In the genomic region with DNA sequence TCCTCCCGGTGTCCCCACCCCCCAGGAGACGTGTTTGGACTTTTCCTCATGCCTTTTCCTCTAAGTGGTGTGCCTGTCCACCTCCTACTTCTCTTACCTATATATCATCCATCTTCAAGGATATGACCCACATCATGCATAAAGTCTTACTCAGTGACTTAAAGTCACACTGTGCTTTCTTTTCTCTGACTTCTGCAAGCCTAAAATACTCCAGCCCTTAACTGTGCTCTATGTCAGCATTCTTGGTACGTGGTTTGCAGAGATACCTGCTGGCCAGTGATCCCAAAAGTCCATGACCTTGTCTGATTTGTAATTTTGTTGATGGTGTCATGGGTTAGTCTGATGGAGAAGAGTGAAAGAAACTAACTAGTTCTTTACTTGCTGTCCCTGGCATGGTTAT, we compare ENCODE assay signal across 19 cellular contexts.
A peak's percentile ranks its signal among the peaks of the same experiment; 100 is the strongest.
DNase-seq lines count a peak whose midpoint lies in the region; TF ChIP-seq lines count a peak whose summit lies in the region.
"Had no signal": no experiment of that assay in that cellular context is flagged by ENCODE, and none has a peak within 500 bp of the region (broad histone marks: within the 10 kb centered on the region; RNA-seq: fewer than 3 reads in every experiment).

No MANE protein-coding gene starts in this region.

- H3K27me3 ChIP-seq in mammary epithelial cell (ENCODE audit: insufficient read depth, low read length), result no peaks in the 10 kb centered on the region
- no peaks in the 10 kb centered on the region for H3K27me3 ChIP-seq in left ventricle myocardium inferior (ENCODE audit: low read depth)
- H3K27me3 ChIP-seq: BLaER1 had no signal

- H3K4me3 ChIP-seq in mammary epithelial cell (replicated peaks in 1 of 3; ENCODE audit: insufficient read depth in 1 of 3, low read depth in 2 of 3, low read length in 3 of 3) (no peak overlapping the region), left ventricle myocardium inferior (no peak overlapping the region)
- H3K4me3 ChIP-seq: BLaER1, GM23338, HAP-1 had no signal

- H3K27ac ChIP-seq in mammary epithelial cell (ENCODE audit: insufficient read depth, low read depth, low read length) (no peak overlapping the region), left ventricle myocardium inferior (replicated peaks) (no peak overlapping the region)
- H3K27ac ChIP-seq: 22Rv1, BLaER1, C4-2B had no signal

- H3K9ac ChIP-seq in mammary epithelial cell (ENCODE audit: insufficient read depth, low read length), result no peak overlapping the region
- H3K9ac ChIP-seq: BLaER1 had no signal

- TF ChIP-seq CTCF in MCF 10A (IDR thresholded peaks at IDR 0.05; ENCODE audit: unreplicated experiment), result no peak
- no peak for TF ChIP-seq CTCF in mammary epithelial cell (conservative IDR thresholded peaks at IDR 0.05 in 1 of 2, IDR thresholded peaks at IDR 0.05 in 1 of 2; ENCODE audit: extremely low read depth in 1 of 2, insufficient read depth in 1 of 2, low read depth in 1 of 2, low read length in 2 of 2)
- no peak for TF ChIP-seq CTCF in left ventricle myocardium inferior (IDR thresholded peaks at IDR 0.05; ENCODE audit: borderline replicate concordance)

- no peak overlapping the region for H3K4me2 ChIP-seq in mammary epithelial cell (ENCODE audit: insufficient read depth, low read depth, low read length)
- H3K4me2 ChIP-seq: BLaER1, GM23338 had no signal

- no peak overlapping the region for H3K4me3 Mint-ChIP-seq in MCF 10A (ENCODE audit: unreplicated experiment)
- H3K4me3 Mint-ChIP-seq: B cell; CD4-positive, CD25-positive, alpha-beta regulatory T cell; CD8-positive, alpha-beta T cell; GM23338; HFFc6 had no signal

- intact Hi-C loops in MCF 10A (cut with micrococcal nuclease), result no loop called here
- intact Hi-C loops in mammary epithelial cell (cut with micrococcal nuclease), result no loop called here
- intact Hi-C loops in left ventricle myocardium inferior (cut with micrococcal nuclease), result no loop called here

- H3K36me3 Mint-ChIP-seq in MCF 10A (ENCODE audit: insufficient read depth, unreplicated experiment), result no peaks in the 10 kb centered on the region
- H3K36me3 Mint-ChIP-seq: CD4-positive, CD25-positive, alpha-beta regulatory T cell; CD8-positive, alpha-beta T cell had no signal

- no peaks in the 10 kb centered on the region for H3K4me1 Mint-ChIP-seq in MCF 10A (ENCODE audit: insufficient read depth, unreplicated experiment)
- H3K4me1 Mint-ChIP-seq: B cell; CD4-positive, CD25-positive, alpha-beta regulatory T cell had no signal

- no peaks in the 10 kb centered on the region for H3K27me3 Mint-ChIP-seq in MCF 10A (ENCODE audit: insufficient read depth, unreplicated experiment)
- H3K27me3 Mint-ChIP-seq: B cell; CD4-positive, CD25-positive, alpha-beta regulatory T cell had no signal

- CTCF ChIA-PET in MCF 10A (lab: Yijun Ruan, JAX), result interaction anchor here (0.7 kb wide), 1 partner anchor 10 kb away, joined by 3 read pairs; no protein-coding TSS in a partner anchor
- CTCF ChIA-PET in mammary epithelial cell (lab: Charles Lee; ENCODE audit: low non-redundant PET), result no interaction called here

- WGBS in mammary epithelial cell (ENCODE audit: low coverage, missing lambda C conversion rate), result 55% methylated on average over 3 of the region's 3 CpGs

- in situ Hi-C loops in mammary epithelial cell (cut with MboI; ENCODE audit: low sequenced_read_pairs in 2 of 2), result no loop called here

- H3K36me3 ChIP-seq in mammary epithelial cell (ENCODE audit: insufficient read depth, low read length) (no peaks in the 10 kb centered on the region), left ventricle myocardium inferior (no peaks in the 10 kb centered on the region)
- H3K36me3 ChIP-seq: BLaER1, HAP-1 had no signal

- H3K27ac Mint-ChIP-seq in MCF 10A (ENCODE audit: low read depth, unreplicated experiment), result peak overlapping the region; percentile 3
- H3K27ac Mint-ChIP-seq: B cell; CD4-positive, CD25-positive, alpha-beta regulatory T cell; CD8-positive, alpha-beta T cell; GM23338; HFFc6 had no signal

- H3K4me1 ChIP-seq in mammary epithelial cell (ENCODE audit: insufficient read depth, low read length), result no peaks in the 10 kb centered on the region
- H3K4me1 ChIP-seq in left ventricle myocardium inferior, result no peaks in the 10 kb centered on the region
- H3K4me1 ChIP-seq: BLaER1, Caco-2 had no signal

- dilution Hi-C loops in mammary epithelial cell (cut with HindIII; ENCODE audit: low sequenced_read_pairs), result no loop called here

- no peaks in the 10 kb centered on the region for H3K9me3 ChIP-seq in mammary epithelial cell (replicated peaks; ENCODE audit: insufficient read depth, low read length)
- H3K9me3 ChIP-seq in left ventricle myocardium inferior (replicated peaks), result no peaks in the 10 kb centered on the region
- H3K9me3 ChIP-seq: BLaER1, HAP-1 had no signal

- DNase-seq in MCF 10A (ENCODE audit: unreplicated experiment), result no peak
- DNase-seq in mammary epithelial cell, result no peak
- peak; percentile 52 for DNase-seq in kidney glomerular epithelial cell (lab: John Stamatoyannopoulos, UW)
- DNase-seq in renal cortical epithelial cell (ENCODE audit: low read depth), result peak; percentile 50
- DNase-seq in T-helper 9 cell, result no peak
- DNase-seq in left ventricle myocardium inferior, result no peak
- DNase-seq: Caco-2; CD4-positive, CD25-positive, alpha-beta regulatory T cell; CD8-positive, alpha-beta T cell; DMS53; DMS79 treated with DMSO at 0.1 percent for 48 hours; GF-D8; HFFc6 had no signal

- POLR2A ChIA-PET in MCF 10A (lab: Yijun Ruan, JAX), result no interaction called here

- no peak overlapping the region for H2AFZ ChIP-seq in mammary epithelial cell (ENCODE audit: low read depth, low read length)
- H2AFZ ChIP-seq: GM23338 had no signal

- no peaks in the 10 kb centered on the region for H3K9me3 Mint-ChIP-seq in MCF 10A (ENCODE audit: unreplicated experiment)
- H3K9me3 Mint-ChIP-seq: GM23338, HFFc6 had no signal

- H3K79me2 ChIP-seq in mammary epithelial cell (ENCODE audit: insufficient read depth, low read length), result no peaks in the 10 kb centered on the region

- H4K20me1 ChIP-seq in mammary epithelial cell (ENCODE audit: insufficient read depth, low read length), result no peaks in the 10 kb centered on the region
- H4K20me1 ChIP-seq: BLaER1 had no signal

- no TSS peak for BruUV-seq in MCF 10A (replicated peaks; lab: Mats Ljungman, UMichigan)
- BruUV-seq in mammary epithelial cell (replicated peaks; lab: Mats Ljungman, UMichigan), result no TSS peak

Comparison
In these comparisons a context has a peak if more than half of its experiments do, and no peak if none do; other contexts are left out.
1. DNase-seq: peak in kidney glomerular epithelial cell (single experiment) and renal cortical epithelial cell (single experiment); none in MCF 10A (single experiment), mammary epithelial cell (single experiment), T-helper 9 cell (single experiment) and left ventricle myocardium inferior (single experiment).